Comparison of ENCODE assay signal across 1 cellular context in the genomic region with DNA sequence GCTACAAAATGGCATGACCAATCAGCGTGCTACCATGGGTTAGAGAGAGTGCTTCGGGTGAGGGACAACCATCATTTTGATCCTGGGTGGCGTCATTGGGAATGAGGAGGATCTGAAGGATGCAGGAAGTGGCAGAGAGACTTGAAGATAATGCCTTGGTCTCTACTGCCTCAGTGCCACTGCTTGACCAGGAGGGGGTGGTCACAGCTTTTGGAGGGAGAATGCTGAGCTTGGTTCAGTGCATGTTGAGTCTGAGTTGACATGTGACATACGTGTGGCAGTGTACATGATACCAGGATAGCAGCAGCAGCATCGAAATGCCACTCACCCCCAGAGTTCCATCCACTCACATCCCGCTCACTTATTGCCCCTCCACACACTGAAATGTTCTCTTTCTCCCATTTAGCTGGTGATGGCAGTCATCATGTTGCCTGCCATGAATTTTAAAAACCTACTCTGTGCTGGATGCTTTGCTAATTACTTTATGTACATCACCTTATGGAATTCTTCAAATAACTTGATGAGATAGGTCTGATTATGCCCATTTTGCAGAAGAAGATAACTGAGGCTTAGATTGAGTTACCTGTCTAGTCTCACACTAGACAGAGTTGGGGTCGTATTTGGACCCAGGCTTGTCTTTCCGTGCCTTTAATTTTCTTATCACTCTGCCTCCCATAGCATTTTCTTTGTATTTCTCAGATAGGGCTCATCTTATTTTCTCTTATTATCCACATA.
TF ChIP-seq lines count a peak whose summit lies in the region.

No MANE protein-coding gene starts in this region.

TF ChIP-seq in HepG2, 621 proteins besides CTCF, POLR2A, EP300 and RAD21:
- TF ChIP-seq AHR (CRISPR knock-in tag; IDR thresholded peaks at IDR 0.05) (no peak), STAG1 (CRISPR knock-in tag; IDR thresholded peaks at IDR 0.05) (peak; percentile 50), ZNF121 (CRISPR knock-in tag; IDR thresholded peaks at IDR 0.05) (no peak), ZNF629 (CRISPR knock-in tag; conservative IDR thresholded peaks at IDR 0.05) (peak; percentile 78; the same call in 1 of the 2 replicates), SMC3 (IDR thresholded peaks at IDR 0.05; ENCODE audit: low read length) (peak; percentile 29; the same call in 1 of the 2 replicates), IRX3 (CRISPR knock-in tag; IDR thresholded peaks at IDR 0.05; ENCODE audit: borderline replicate concordance, low read depth) (no peak), CBX5 (CRISPR knock-in tag; IDR thresholded peaks at IDR 0.05; ENCODE audit: borderline replicate concordance) (no peak), ZNF879 (CRISPR knock-in tag; IDR thresholded peaks at IDR 0.05) (no peak), NFIB (CRISPR knock-in tag; IDR thresholded peaks at IDR 0.05; ENCODE audit: borderline replicate concordance) (no peak)
- TF ChIP-seq, protein P1, sequence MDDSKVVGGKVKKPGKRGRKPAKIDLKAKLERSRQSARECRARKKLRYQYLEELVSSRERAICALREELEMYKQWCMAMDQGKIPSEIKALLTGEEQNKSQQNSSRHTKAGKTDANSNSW (CRISPR knock-in tag; IDR thresholded peaks at IDR 0.05; ENCODE audit: borderline replicate concordance): no peak
- TF ChIP-seq, protein P2, sequence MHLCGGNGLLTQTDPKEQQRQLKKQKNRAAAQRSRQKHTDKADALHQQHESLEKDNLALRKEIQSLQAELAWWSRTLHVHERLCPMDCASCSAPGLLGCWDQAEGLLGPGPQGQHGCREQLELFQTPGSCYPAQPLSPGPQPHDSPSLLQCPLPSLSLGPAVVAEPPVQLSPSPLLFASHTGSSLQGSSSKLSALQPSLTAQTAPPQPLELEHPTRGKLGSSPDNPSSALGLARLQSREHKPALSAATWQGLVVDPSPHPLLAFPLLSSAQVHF (CRISPR knock-in tag; IDR thresholded peaks at IDR 0.05): no peak
- TF ChIP-seq, protein P3, sequence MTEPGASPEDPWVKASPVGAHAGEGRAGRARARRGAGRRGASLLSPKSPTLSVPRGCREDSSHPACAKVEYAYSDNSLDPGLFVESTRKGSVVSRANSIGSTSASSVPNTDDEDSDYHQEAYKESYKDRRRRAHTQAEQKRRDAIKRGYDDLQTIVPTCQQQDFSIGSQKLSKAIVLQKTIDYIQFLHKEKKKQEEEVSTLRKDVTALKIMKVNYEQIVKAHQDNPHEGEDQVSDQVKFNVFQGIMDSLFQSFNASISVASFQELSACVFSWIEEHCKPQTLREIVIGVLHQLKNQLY (CRISPR knock-in tag; IDR thresholded peaks at IDR 0.05): no peak
- TF ChIP-seq, protein P4, sequence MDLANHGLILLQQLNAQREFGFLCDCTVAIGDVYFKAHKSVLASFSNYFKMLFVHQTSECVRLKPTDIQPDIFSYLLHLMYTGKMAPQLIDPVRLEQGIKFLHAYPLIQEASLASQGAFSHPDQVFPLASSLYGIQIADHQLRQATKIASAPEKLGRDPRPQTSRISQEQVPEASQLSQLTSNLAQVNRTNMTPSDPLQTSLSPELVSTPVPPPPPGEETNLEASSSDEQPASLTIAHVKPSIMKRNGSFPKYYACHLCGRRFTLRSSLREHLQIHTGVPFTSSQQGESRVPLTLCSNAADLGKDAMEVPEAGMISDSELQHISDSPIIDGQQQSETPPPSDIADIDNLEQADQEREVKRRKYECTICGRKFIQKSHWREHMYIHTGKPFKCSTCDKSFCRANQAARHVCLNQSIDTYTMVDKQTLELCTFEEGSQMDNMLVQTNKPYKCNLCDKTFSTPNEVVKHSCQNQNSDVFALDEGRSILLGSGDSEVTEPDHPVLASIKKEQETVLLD (CRISPR knock-in tag; IDR thresholded peaks at IDR 0.05; ENCODE audit: low read depth): no peak
- TF ChIP-seq, protein P5, sequence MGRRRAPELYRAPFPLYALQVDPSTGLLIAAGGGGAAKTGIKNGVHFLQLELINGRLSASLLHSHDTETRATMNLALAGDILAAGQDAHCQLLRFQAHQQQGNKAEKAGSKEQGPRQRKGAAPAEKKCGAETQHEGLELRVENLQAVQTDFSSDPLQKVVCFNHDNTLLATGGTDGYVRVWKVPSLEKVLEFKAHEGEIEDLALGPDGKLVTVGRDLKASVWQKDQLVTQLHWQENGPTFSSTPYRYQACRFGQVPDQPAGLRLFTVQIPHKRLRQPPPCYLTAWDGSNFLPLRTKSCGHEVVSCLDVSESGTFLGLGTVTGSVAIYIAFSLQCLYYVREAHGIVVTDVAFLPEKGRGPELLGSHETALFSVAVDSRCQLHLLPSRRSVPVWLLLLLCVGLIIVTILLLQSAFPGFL (CRISPR knock-in tag; IDR thresholded peaks at IDR 0.05): no peak
- TF ChIP-seq, protein P6, sequence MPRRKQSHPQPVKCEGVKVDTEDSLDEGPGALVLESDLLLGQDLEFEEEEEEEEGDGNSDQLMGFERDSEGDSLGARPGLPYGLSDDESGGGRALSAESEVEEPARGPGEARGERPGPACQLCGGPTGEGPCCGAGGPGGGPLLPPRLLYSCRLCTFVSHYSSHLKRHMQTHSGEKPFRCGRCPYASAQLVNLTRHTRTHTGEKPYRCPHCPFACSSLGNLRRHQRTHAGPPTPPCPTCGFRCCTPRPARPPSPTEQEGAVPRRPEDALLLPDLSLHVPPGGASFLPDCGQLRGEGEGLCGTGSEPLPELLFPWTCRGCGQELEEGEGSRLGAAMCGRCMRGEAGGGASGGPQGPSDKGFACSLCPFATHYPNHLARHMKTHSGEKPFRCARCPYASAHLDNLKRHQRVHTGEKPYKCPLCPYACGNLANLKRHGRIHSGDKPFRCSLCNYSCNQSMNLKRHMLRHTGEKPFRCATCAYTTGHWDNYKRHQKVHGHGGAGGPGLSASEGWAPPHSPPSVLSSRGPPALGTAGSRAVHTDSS (CRISPR knock-in tag; conservative IDR thresholded peaks at IDR 0.05): no peak
- TF ChIP-seq, protein P7, sequence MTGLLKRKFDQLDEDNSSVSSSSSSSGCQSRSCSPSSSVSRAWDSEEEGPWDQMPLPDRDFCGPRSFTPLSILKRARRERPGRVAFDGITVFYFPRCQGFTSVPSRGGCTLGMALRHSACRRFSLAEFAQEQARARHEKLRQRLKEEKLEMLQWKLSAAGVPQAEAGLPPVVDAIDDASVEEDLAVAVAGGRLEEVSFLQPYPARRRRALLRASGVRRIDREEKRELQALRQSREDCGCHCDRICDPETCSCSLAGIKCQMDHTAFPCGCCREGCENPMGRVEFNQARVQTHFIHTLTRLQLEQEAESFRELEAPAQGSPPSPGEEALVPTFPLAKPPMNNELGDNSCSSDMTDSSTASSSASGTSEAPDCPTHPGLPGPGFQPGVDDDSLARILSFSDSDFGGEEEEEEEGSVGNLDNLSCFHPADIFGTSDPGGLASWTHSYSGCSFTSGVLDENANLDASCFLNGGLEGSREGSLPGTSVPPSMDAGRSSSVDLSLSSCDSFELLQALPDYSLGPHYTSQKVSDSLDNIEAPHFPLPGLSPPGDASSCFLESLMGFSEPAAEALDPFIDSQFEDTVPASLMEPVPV (CRISPR knock-in tag; IDR thresholded peaks at IDR 0.05): no peak
- TF ChIP-seq, protein P8, sequence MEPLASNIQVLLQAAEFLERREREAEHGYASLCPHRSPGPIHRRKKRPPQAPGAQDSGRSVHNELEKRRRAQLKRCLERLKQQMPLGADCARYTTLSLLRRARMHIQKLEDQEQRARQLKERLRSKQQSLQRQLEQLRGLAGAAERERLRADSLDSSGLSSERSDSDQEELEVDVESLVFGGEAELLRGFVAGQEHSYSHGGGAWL (CRISPR knock-in tag; IDR thresholded peaks at IDR 0.05): no peak
